Comparison of ENCODE assay signal across 15 cellular contexts in the genomic region with DNA sequence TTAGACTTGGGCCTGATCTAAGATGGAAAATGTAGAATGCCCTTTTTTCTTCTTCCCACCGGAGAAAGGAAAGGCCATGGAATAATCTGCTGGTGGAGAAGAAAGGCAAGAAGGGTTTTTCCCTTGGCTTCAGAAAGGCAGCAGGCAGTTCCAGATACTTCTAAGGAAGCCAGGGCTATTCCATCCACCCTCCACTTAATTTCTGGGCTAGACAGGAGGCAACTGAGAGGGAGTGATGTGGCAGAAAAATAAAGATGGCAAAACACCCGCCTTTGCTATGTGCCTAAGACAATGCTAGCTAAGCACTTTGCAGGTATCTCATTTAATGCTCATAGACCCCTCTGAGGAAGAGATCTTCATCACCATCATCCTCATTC. TPM values are rescaled to one million over a fixed set of nuclear protein-coding genes. Genes with fewer than 3 reads are reported as not detected.
A peak's percentile ranks its signal among the peaks of the same experiment; 100 is the strongest.
DNase-seq lines count a peak whose midpoint lies in the region; ATAC-seq and TF ChIP-seq lines count a peak whose summit lies in the region.
"Had no signal": no experiment of that assay in that cellular context is flagged by ENCODE, and none has a peak within 500 bp of the region (broad histone marks: within the 10 kb centered on the region; RNA-seq: fewer than 3 reads in every experiment).

No MANE protein-coding gene starts in this region.

- H3K36me3 ChIP-seq in HUES64 (ENCODE audit: insufficient read depth, low read length) (peaks cover 5% of the 10 kb centered on the region; the same call in 1 of the 2 replicates), iPS DF 6.9 (ENCODE audit: control insufficient read depth, insufficient read depth, low read length) (no peaks in the 10 kb centered on the region), psoas muscle (ENCODE audit: insufficient read depth in 1 of 2, low read depth in 1 of 2) (no peaks in the 10 kb centered on the region)
- H3K36me3 ChIP-seq: brain microvascular endothelial cell, spleen, upper lobe of right lung had no signal

- POLR2A ChIA-PET in activated CD8-positive, alpha-beta T cell treated with anti-CD3 and anti-CD28 coated beads for 36 hours (lab: Charles Lee), result no interaction called here
- POLR2A ChIA-PET in activated CD8-positive, alpha-beta T cell treated with anti-CD3 and anti-CD28 coated beads, Interleukin-2, amount 10 ng/mL, durations not matched to agents 7 days and 5 days (lab: Charles Lee), result interaction anchor here (0.9 kb wide), 1 partner anchor 30 kb away, joined by 3 read pairs; a partner anchor contains a TSS

- H3K27ac ChIP-seq in HUES64 (ENCODE audit: low read depth, low read length) (peak overlapping the region; percentile 94; the same call in 1 of the 2 replicates), iPS DF 6.9 (ENCODE audit: low read length) (no peak overlapping the region), psoas muscle (peak overlapping the region; percentile 92)
- H3K27ac ChIP-seq: brain microvascular endothelial cell, epithelial cell of prostate, spleen, upper lobe of right lung had no signal

- no peaks in the 10 kb centered on the region for H3K36me3 Mint-ChIP-seq in activated CD8-positive, alpha-beta T cell treated with anti-CD3 and anti-CD28 coated beads for 36 hours (ENCODE audit: low read depth)
- no peaks in the 10 kb centered on the region for H3K36me3 Mint-ChIP-seq in activated CD8-positive, alpha-beta T cell treated with anti-CD3 and anti-CD28 coated beads, Interleukin-2, amount 10 ng/mL, durations not matched to agents 7 days and 5 days (ENCODE audit: low read depth)

- no peak for TF ChIP-seq CTCF in activated CD8-positive, alpha-beta T cell treated with anti-CD3 and anti-CD28 coated beads for 36 hours (IDR thresholded peaks at IDR 0.05)
- no peak for TF ChIP-seq CTCF in psoas muscle (IDR thresholded peaks at IDR 0.05)

- H3K27me3 Mint-ChIP-seq in activated CD8-positive, alpha-beta T cell treated with anti-CD3 and anti-CD28 coated beads for 36 hours, result peaks cover 15% of the 10 kb centered on the region
- peaks cover 25% of the 10 kb centered on the region for H3K27me3 Mint-ChIP-seq in activated CD8-positive, alpha-beta T cell treated with anti-CD3 and anti-CD28 coated beads, Interleukin-2, amount 10 ng/mL, durations not matched to agents 7 days and 5 days (ENCODE audit: low read depth)

- H3K9me3 ChIP-seq in HUES64 (ENCODE audit: insufficient read depth, low read depth, low read length) (no peaks in the 10 kb centered on the region), iPS DF 6.9 (ENCODE audit: control insufficient read depth, insufficient read depth, low read length) (no peaks in the 10 kb centered on the region), psoas muscle (no peaks in the 10 kb centered on the region)
- H3K9me3 ChIP-seq: spleen, upper lobe of right lung had no signal

- 38% methylated on average over 1 of the region's 2 CpGs for WGBS in HUES64
- no CpG with 5 or more reads among the region's 2 CpGs for WGBS in iPS DF 6.9 (ENCODE audit: insufficient coverage, insufficient read length)
- 38 to 82% (median 62%) methylated on average over 2 of the region's 2 CpGs for WGBS in psoas muscle, 3 donors

- peak overlapping the region; percentile 15 for H3K4me3 Mint-ChIP-seq in activated CD8-positive, alpha-beta T cell treated with anti-CD3 and anti-CD28 coated beads for 36 hours
- no peak overlapping the region for H3K4me3 Mint-ChIP-seq in activated CD8-positive, alpha-beta T cell treated with anti-CD3 and anti-CD28 coated beads, Interleukin-2, amount 10 ng/mL, durations not matched to agents 7 days and 5 days

- H3K9me3 Mint-ChIP-seq in activated CD8-positive, alpha-beta T cell treated with anti-CD3 and anti-CD28 coated beads for 36 hours, result no peaks in the 10 kb centered on the region
- no peaks in the 10 kb centered on the region for H3K9me3 Mint-ChIP-seq in activated CD8-positive, alpha-beta T cell treated with anti-CD3 and anti-CD28 coated beads, Interleukin-2, amount 10 ng/mL, durations not matched to agents 7 days and 5 days (ENCODE audit: insufficient read depth)

- H3K27ac Mint-ChIP-seq in activated CD8-positive, alpha-beta T cell treated with anti-CD3 and anti-CD28 coated beads for 36 hours, result no peak overlapping the region
- H3K27ac Mint-ChIP-seq in activated CD8-positive, alpha-beta T cell treated with anti-CD3 and anti-CD28 coated beads, Interleukin-2, amount 10 ng/mL, durations not matched to agents 7 days and 5 days, result no peak overlapping the region

- CTCF ChIA-PET in activated CD8-positive, alpha-beta T cell treated with anti-CD3 and anti-CD28 coated beads for 36 hours (lab: Charles Lee), result no interaction called here
- CTCF ChIA-PET in activated CD8-positive, alpha-beta T cell treated with anti-CD3 and anti-CD28 coated beads, Interleukin-2, amount 10 ng/mL, durations not matched to agents 7 days and 5 days (lab: Charles Lee), result interaction anchor here (1.2 kb wide), 1 partner anchor 176 kb away, joined by 3 read pairs; a partner anchor contains a TSS

- peaks cover 3% of the 10 kb centered on the region for H3K4me1 Mint-ChIP-seq in activated CD8-positive, alpha-beta T cell treated with anti-CD3 and anti-CD28 coated beads for 36 hours (ENCODE audit: low read depth)
- peaks cover 8% of the 10 kb centered on the region for H3K4me1 Mint-ChIP-seq in activated CD8-positive, alpha-beta T cell treated with anti-CD3 and anti-CD28 coated beads, Interleukin-2, amount 10 ng/mL, durations not matched to agents 7 days and 5 days (ENCODE audit: low read depth)

- H3K4me1 ChIP-seq in HUES64 (ENCODE audit: insufficient read depth, low read length), result peaks cover 28% of the 10 kb centered on the region
- H3K4me1 ChIP-seq in iPS DF 6.9 (ENCODE audit: control insufficient read depth, insufficient read depth, low read length), result peaks cover 8% of the 10 kb centered on the region
- peaks cover 47% of the 10 kb centered on the region for H3K4me1 ChIP-seq in psoas muscle

- peaks cover 13% of the 10 kb centered on the region; the same call in 1 of the 2 replicates for H3K27me3 ChIP-seq in HUES64 (ENCODE audit: insufficient read depth, low read length)
- no peaks in the 10 kb centered on the region for H3K27me3 ChIP-seq in iPS DF 6.9 (ENCODE audit: control insufficient read depth, insufficient read depth, low read length)
- H3K27me3 ChIP-seq in psoas muscle (ENCODE audit: insufficient read depth in 3 of 3, low read length in 2 of 3), result no peaks in the 10 kb centered on the region
- H3K27me3 ChIP-seq: upper lobe of right lung had no signal

- peak overlapping the region; percentile 91 for H3K9ac ChIP-seq in HUES64 (ENCODE audit: low read depth, low read length)

- peak overlapping the region; percentile 91 for H3K4me3 ChIP-seq in HUES64 (ENCODE audit: low read length)
- H3K4me3 ChIP-seq in iPS DF 6.9 (ENCODE audit: low read length), result peak overlapping the region; percentile 62; the same call in 1 of the 2 replicates
- H3K4me3 ChIP-seq in psoas muscle, result no peak overlapping the region

- DNase-seq in activated CD8-positive, alpha-beta T cell treated with anti-CD3 and anti-CD28 coated beads for 36 hours, result no peak
- DNase-seq in activated CD8-positive, alpha-beta T cell treated with anti-CD3 and anti-CD28 coated beads, Interleukin-2, amount 10 ng/mL, durations not matched to agents 7 days and 5 days, result no peak
- DNase-seq in iPS DF 6.9 (ENCODE audit: low read depth, low spot score) (no peak), psoas muscle (no peak), inferior parietal cortex (ENCODE audit: extremely low spot score) (no peak), hippocampal formation (lab: John Stamatoyannopoulos, UW) (no peak), NCI-H1048 (lab: John Stamatoyannopoulos, UW) (no peak)
- DNase-seq: brain microvascular endothelial cell, NCI-H1417, NCI-H510A treated with DMSO at 0.1 percent for 48 hours, spleen, upper lobe of right lung had no signal

- ATAC-seq in activated CD8-positive, alpha-beta T cell treated with anti-CD3 and anti-CD28 coated beads for 36 hours, result no peak
- no peak for ATAC-seq in activated CD8-positive, alpha-beta T cell treated with anti-CD3 and anti-CD28 coated beads, Interleukin-2, amount 10 ng/mL, durations not matched to agents 7 days and 5 days
- ATAC-seq in psoas muscle, result no peak
- ATAC-seq: HCT116 had no signal

- intact Hi-C loops in activated CD8-positive, alpha-beta T cell treated with anti-CD3 and anti-CD28 coated beads for 36 hours (cut with micrococcal nuclease), result no loop called here
- intact Hi-C loops in psoas muscle (cut with DNase I), result loop anchor here in 1 of 2 donors (5.0 kb wide), 1 partner anchor 109 kb away; no protein-coding TSS in a partner anchor

RNA-seq across cellular contexts. Expression of a gene that starts 9.9 kb away (rescaled TPM):
- under 1 TPM; 0.11 to 0.20 TPM for total RNA-seq in activated CD8-positive, alpha-beta T cell treated with anti-CD3 and anti-CD28 coated beads for 36 hours
- not detected for total RNA-seq in activated CD8-positive, alpha-beta T cell treated with anti-CD3 and anti-CD28 coated beads, Interleukin-2, amount 10 ng/mL, durations not matched to agents 7 days and 5 days
- 11.3 TPM for polyA plus RNA-seq in HUES64 (2013, experiment 1 of 2)
- 11.5 TPM for polyA plus RNA-seq in HUES64 (2013, experiment 2 of 2)
- total RNA-seq in psoas muscle, result 100 to 1,000 TPM in 1 of 4 donors, 10 to 100 TPM in 3; 29.7 to 110 (median 31.7) TPM
- 10 to 100 TPM in 2 of 3 donors, 1 to 10 TPM in 1; 3.0 to 14.5 (median 14.5) TPM for polyA plus RNA-seq in psoas muscle

RNA-seq across cellular contexts. Expression of a gene that starts 29.9 kb away (rescaled TPM):
- 10 to 100 TPM; 53.1 to 59.7 TPM for total RNA-seq in activated CD8-positive, alpha-beta T cell treated with anti-CD3 and anti-CD28 coated beads for 36 hours
- total RNA-seq in activated CD8-positive, alpha-beta T cell treated with anti-CD3 and anti-CD28 coated beads, Interleukin-2, amount 10 ng/mL, durations not matched to agents 7 days and 5 days, result 10 to 100 TPM; 64.0 to 65.2 TPM
- polyA plus RNA-seq in HUES64 (2013, experiment 1 of 2), result 36.5 TPM
- polyA plus RNA-seq in HUES64 (2013, experiment 2 of 2), result 35.6 TPM
- total RNA-seq in psoas muscle, result 10 to 100 TPM; 23.5 to 28.6 (median 27.3) TPM
- polyA plus RNA-seq in psoas muscle, result 10 to 100 TPM; 17.2 to 29.9 (median 21.1) TPM

RNA-seq across cellular contexts. Expression of a gene that starts 30.5 kb away (rescaled TPM):
- under 1 TPM; 0.18 to 0.22 TPM for total RNA-seq in activated CD8-positive, alpha-beta T cell treated with anti-CD3 and anti-CD28 coated beads for 36 hours
- under 1 TPM in 1 of 2 experiments, not detected in 1; 0.10 TPM for total RNA-seq in activated CD8-positive, alpha-beta T cell treated with anti-CD3 and anti-CD28 coated beads, Interleukin-2, amount 10 ng/mL, durations not matched to agents 7 days and 5 days
- 1.1 TPM for polyA plus RNA-seq in HUES64 (2013, experiment 1 of 2)
- 2.7 TPM for polyA plus RNA-seq in HUES64 (2013, experiment 2 of 2)
- 100 to 1,000 TPM; 447 to 745 (median 673) TPM for total RNA-seq in psoas muscle
- 100 to 1,000 TPM; 136 to 855 (median 503) TPM for polyA plus RNA-seq in psoas muscle

Comparison
In these comparisons a context has a peak if more than half of its experiments do, and no peak if none do; other contexts are left out.
1. RNA of a gene that starts 9.9 kb away (total RNA-seq): 29.7 to 110 TPM in psoas muscle; 0.11 to 0.20 TPM in activated CD8-positive, alpha-beta T cell treated with anti-CD3 and anti-CD28 coated beads for 36 hours and not detected in activated CD8-positive, alpha-beta T cell treated with anti-CD3 and anti-CD28 coated beads, Interleukin-2, amount 10 ng/mL, durations not matched to agents 7 days and 5 days; every median in the first group is over 10 times any median in the second.
2. RNA of a gene that starts 30.5 kb away (total RNA-seq): 447 to 745 TPM in psoas muscle; 0.18 to 0.22 TPM in activated CD8-positive, alpha-beta T cell treated with anti-CD3 and anti-CD28 coated beads for 36 hours and 0.10 TPM in activated CD8-positive, alpha-beta T cell treated with anti-CD3 and anti-CD28 coated beads, Interleukin-2, amount 10 ng/mL, durations not matched to agents 7 days and 5 days; every median in the first group is over 100 times any median in the second.